8 cellular contexts compared by ENCODE assay signal in the genomic region with DNA sequence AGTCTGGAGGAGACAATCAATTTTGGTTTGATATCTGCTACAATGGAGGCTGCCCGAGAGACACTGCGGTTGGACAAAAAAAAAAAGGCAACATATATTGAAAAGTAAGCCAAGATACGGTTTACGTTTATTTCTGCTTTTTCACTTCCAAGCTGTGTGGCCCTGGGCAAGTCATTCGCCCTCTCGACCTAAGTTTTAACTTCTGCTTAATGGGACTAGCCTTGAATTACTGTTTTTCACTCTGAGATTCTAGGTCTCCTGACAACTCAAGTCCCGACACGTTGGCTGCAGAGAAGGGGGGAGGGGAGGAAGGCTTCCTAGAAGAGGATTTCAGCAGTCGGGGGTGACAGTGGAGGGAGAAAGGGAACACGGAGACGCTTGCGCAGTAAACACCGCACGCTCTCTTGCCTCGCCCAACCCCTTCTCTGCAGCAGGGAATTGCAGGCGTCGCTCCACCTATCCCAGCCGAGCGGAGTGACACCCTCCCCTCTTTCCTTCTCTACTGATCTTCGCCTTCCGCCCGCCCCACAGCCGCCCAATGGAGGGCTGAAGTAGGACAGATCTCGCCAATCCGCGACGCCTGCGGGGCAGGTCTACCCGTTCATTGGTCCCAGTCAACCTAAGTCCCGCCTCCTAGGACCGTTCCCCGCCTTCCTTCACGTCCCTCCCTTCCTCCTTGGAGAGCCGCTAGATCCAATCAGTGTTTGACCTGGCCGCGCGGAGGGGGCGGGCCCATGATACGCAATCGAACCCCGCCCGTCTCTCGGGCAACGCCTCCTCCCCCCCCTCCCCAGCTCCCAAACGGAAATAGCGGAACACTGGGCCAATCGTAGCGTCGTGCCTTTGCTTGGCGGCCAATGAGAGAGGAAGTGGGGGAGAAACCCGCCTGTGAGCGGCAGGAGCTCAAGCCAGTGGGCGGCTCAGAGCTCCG. TPM values are rescaled to one million over a fixed set of nuclear protein-coding genes. Genes with fewer than 3 reads are reported as not detected.
DNase-seq lines count a peak whose midpoint lies in the region; ATAC-seq lines count a peak whose summit lies in the region.

No MANE protein-coding gene starts in this region.

- H3K9me3 ChIP-seq in mononuclear cell (ENCODE audit: low read depth, low read length): no peaks in the 10 kb centered on the region

- DNase-seq in DMS153 (lab: John Stamatoyannopoulos, UW) (peak; percentile 99), OCI-M1 (lab: John Stamatoyannopoulos, UW) (peak; percentile 100), activated T-cell treated with anti-CD3 and anti-CD28 coated beads for 48 hours (ENCODE audit: low read depth) (peak; percentile 98), epithelial cell of prostate (ENCODE audit: low read depth, low spot score) (peak; percentile 100)
- peak; percentile 97 for DNase-seq in stimulated activated CD8-positive, alpha-beta memory T cell treated with anti-CD3 and anti-CD28 coated beads, Interleukin-2, amount 100 ng/mL, for 48 hours (ENCODE audit: low read depth in 2 of 2)

- H3K4me3 Mint-ChIP-seq in IgD-negative memory B cell: peak overlapping the region; percentile 57 to 97 (median 91)

- H3K4me1 ChIP-seq in mononuclear cell (ENCODE audit: insufficient read depth, low read length): peaks cover 30% of the 10 kb centered on the region

- H3K4me1 Mint-ChIP-seq in IgD-negative memory B cell: peaks cover 4 to 27% (median 25%) of the 10 kb centered on the region in 3 donors

- no peaks in the 10 kb centered on the region for H3K27me3 Mint-ChIP-seq in IgD-negative memory B cell

- H3K27ac ChIP-seq in epithelial cell of prostate: peak overlapping the region; percentile 97

- no peaks in the 10 kb centered on the region for H3K36me3 Mint-ChIP-seq in IgD-negative memory B cell

- no peaks in the 10 kb centered on the region for H3K9me3 Mint-ChIP-seq in IgD-negative memory B cell

- H3K27ac Mint-ChIP-seq in IgD-negative memory B cell: peak overlapping the region; percentile 50 to 96 (median 84)

- H3K4me3 ChIP-seq in mononuclear cell (ENCODE audit: low read length): peak overlapping the region; percentile 49

- peak; percentile 88 for ATAC-seq in GM21576 (IDR thresholded peaks at IDR 0.05; ENCODE audit: unreplicated experiment)

- H3K27me3 ChIP-seq in mononuclear cell (ENCODE audit: insufficient read depth, low read length): no peaks in the 10 kb centered on the region

RNA-seq across cellular contexts. Expression of a gene that starts 0.5 kb away (rescaled TPM):
- polyA plus RNA-seq in IgD-negative memory B cell: 6.5 TPM
- total RNA-seq in mononuclear cell: 30.2 TPM

RNA-seq across cellular contexts. Expression of a gene that starts 3.2 kb away (rescaled TPM):
- polyA plus RNA-seq in IgD-negative memory B cell: 0.15 TPM
- total RNA-seq in mononuclear cell: 0.31 TPM

RNA-seq across cellular contexts. Expression of a gene that starts 46.8 kb away (rescaled TPM):
- 6.6 TPM for polyA plus RNA-seq in IgD-negative memory B cell
- total RNA-seq in mononuclear cell: 4.6 TPM

RNA-seq across cellular contexts. Expression of a gene that starts 51.8 kb away (rescaled TPM):
- 54.7 TPM for polyA plus RNA-seq in IgD-negative memory B cell
- total RNA-seq in mononuclear cell: 15.1 TPM

Comparison
In these comparisons a context has a peak if more than half of its experiments do, and no peak if none do; other contexts are left out.
1. Peak in every context shown above with its lines: DNase-seq, ATAC-seq, H3K4me3 ChIP-seq and H3K27ac ChIP-seq.